In the genomic region with DNA sequence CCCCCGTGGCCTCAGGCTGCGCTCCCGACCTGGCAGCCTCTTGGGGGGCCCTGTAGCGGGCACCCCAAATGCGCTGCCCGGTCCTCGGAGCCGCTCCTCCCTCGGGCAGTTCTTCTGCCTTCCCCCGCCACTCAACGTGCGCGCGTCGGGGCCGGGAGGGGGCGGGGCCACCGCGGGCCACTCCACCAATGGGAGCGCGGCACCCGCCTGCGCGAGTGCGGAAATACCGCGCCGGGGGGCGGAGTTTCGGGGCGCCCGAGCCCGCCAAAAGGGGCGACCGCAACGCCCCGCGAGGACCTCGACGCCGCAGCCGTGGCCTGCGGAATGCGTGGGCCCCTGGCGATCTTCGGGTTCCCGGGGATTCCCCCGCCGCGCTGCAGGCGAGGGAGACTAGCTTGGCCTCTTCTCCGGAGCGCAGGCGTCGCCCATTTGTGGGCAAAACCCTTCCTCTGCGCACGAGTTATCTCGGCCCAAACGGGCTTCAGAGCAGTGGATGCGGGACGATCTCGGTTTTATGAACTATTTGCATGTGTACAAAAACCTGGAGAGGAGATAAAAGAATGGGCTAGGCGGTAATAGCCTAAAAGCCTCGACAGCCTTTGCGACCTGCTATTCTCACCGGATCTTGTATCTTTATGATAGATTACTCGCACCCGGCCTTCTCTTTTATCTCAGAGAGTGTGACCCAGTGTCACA, we compare ENCODE assay signal across 8 cellular contexts. TPM values are rescaled to one million over a fixed set of nuclear protein-coding genes. Genes with fewer than 3 reads are reported as not detected.
DNase-seq lines count a peak whose midpoint lies in the region; ATAC-seq and TF ChIP-seq lines count a peak whose summit lies in the region.

A gene with protein sequence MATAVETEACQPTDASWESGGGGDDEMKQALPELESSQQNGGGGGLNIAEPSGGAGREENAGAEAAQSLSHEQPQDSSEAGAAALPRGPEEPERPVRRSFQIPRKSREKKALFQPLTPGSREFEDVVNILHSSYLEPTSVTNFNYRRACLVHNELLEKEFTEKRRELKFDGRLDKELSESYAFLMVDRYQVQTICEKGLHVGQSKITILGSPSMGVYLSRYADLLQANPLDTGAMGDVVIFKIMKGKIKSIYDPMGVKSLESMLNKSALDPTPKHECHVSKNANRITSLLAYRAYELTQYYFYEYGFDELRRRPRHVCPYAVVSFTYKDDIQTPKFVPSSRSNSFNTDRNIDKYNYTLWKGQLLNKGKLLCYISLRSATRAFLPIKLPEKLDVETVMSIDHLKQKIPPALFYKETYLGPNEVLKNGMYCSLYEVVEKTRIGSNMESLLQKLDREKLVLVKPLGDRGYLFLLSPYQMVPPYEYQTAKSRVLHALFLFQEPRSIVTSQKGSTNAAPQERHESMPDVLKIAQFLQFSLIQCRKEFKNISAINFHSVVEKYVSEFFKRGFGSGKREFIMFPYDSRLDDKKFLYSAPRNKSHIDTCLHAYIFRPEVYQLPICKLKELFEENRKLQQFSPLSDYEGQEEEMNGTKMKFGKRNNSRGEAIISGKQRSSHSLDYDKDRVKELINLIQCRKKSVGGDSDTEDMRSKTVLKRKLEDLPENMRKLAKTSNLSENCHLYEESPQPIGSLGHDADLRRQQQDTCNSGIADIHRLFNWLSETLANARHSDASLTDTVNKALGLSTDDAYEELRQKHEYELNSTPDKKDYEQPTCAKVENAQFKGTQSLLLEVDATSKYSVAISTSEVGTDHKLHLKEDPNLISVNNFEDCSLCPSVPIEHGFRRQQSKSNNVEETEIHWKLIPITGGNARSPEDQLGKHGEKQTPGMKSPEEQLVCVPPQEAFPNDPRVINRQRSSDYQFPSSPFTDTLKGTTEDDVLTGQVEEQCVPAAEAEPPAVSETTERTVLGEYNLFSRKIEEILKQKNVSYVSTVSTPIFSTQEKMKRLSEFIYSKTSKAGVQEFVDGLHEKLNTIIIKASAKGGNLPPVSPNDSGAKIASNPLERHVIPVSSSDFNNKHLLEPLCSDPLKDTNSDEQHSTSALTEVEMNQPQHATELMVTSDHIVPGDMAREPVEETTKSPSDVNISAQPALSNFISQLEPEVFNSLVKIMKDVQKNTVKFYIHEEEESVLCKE (N-terminal part only) (minus strand): TSS at position 144 of the 696 bp plus-strand sequence. CDS start 259 bp downstream, outside the sequence.

- ATAC-seq in HG02938 (IDR thresholded peaks at IDR 0.05; ENCODE audit: unreplicated experiment), result peak; percentile 70

- H3K36me3 ChIP-seq in kidney epithelial cell (ENCODE audit: control insufficient read depth, insufficient read depth, low read length), result no peaks in the 10 kb centered on the region

- TF ChIP-seq CTCF in 22Rv1 (IDR thresholded peaks at IDR 0.05) (no peak), kidney epithelial cell (IDR thresholded peaks at IDR 0.05; ENCODE audit: insufficient read depth, low read length, poor library complexity, severe bottlenecking) (no peak)

- H3K4me3 ChIP-seq in kidney epithelial cell (ENCODE audit: low read depth, low read length), result peak within 1 kb of the TSS; percentile 90

- DNase-seq in NCI-H2196 treated with DMSO at 0.1 percent for 48 hours (lab: John Stamatoyannopoulos, UW; ENCODE audit: unreplicated experiment) (peak; percentile 22), cerebellum (ENCODE audit: low spot score) (peak; percentile 86), kidney epithelial cell (ENCODE audit: low read depth) (no peak)
- DNase-seq in activated CD4-positive, alpha-beta T cell treated with anti-CD3 and anti-CD28 coated beads for 24 hours (ENCODE audit: low read depth in 2 of 2), result peak; percentile 77 to 81
- peak; percentile 91 for DNase-seq in stimulated activated CD4-positive, alpha-beta T cell treated with anti-CD3 and anti-CD28 coated beads, Interleukin-15, amount 100 ng/mL, for 24 hours

- no peaks in the 10 kb centered on the region for H3K27me3 ChIP-seq in kidney epithelial cell (ENCODE audit: control insufficient read depth, insufficient read depth, low read length)

- peak within 1 kb of the TSS; percentile 81 for H3K27ac ChIP-seq in 22Rv1

- peak; percentile 80 for TF ChIP-seq POLR2A in GM15510 (IDR thresholded peaks at IDR 0.05; ENCODE audit: borderline replicate concordance, extremely low read depth, insufficient read length)

RNA-seq across cellular contexts. Expression of the gene that starts here (rescaled TPM):
- total RNA-seq in cerebellum (128 TPM), kidney epithelial cell (34.0 and 35.0 TPM in 2 replicates)
